In the genomic region with DNA sequence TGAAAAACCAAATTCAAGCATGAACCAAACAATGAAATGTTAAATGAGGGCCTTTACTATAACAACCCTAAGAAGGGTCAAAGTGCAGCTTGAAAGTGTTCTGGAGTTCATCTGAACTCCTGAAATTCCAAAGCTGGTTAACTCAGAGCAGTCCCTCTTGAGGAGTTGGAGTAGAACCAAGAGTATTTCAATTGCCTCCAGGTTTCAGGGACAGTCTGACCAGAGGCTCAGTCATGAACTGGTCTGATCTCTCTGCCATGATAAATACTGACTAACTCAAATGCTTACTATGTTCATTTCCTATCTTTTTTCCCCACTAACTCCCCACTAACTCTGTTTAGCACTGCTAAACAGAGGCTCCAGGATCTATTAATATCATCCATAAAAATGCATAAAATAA, we compare ENCODE assay signal across 9 cellular contexts. TPM values are rescaled to one million over a fixed set of nuclear protein-coding genes. Genes with fewer than 3 reads are reported as not detected.
DNase-seq lines count a peak whose midpoint lies in the region; ATAC-seq, FAIRE-seq and TF ChIP-seq lines count a peak whose summit lies in the region.
"Had no signal": no experiment of that assay in that cellular context is flagged by ENCODE, and none has a peak within 500 bp of the region (broad histone marks: within the 10 kb centered on the region; RNA-seq: fewer than 3 reads in every experiment).

No MANE protein-coding gene starts in this region.

- TF ChIP-seq CTCF in activated B cell treated with CpG ODN at 0.5 μM for 24 hours (IDR thresholded peaks at IDR 0.05): no peak
- no peak for TF ChIP-seq CTCF in fibroblast of villous mesenchyme (IDR thresholded peaks at IDR 0.05; ENCODE audit: insufficient read depth, low read depth, low read length)
- TF ChIP-seq CTCF in GM13977 (IDR thresholded peaks at IDR 0.05; ENCODE audit: extremely low read depth, insufficient read depth, missing control alignments): no peak

- H3K4me3 Mint-ChIP-seq in T-helper 1 cell treated with Interleukin-12 subunit alpha and Interleukin-12 subunit beta and Interleukin-4 antibody, amounts not matched to agents 30 μg/mL and 1 μg/mL, for 36 hours: peak overlapping the region; percentile 41
- peak overlapping the region; percentile 71 for H3K4me3 Mint-ChIP-seq in activated B cell treated with CpG ODN at 0.5 μM for 24 hours
- peak overlapping the region; percentile 68 to 88 for H3K4me3 Mint-ChIP-seq in stimulated activated naive CD8-positive, alpha-beta T cell treated with anti-CD3 and anti-CD28 coated beads, Interleukin-15, amount 100 ng/mL, for 72 hours

- H3K27me3 Mint-ChIP-seq in T-helper 1 cell treated with Interleukin-12 subunit alpha and Interleukin-12 subunit beta and Interleukin-4 antibody, amounts not matched to agents 30 μg/mL and 1 μg/mL, for 36 hours (ENCODE audit: low read depth): no peaks in the 10 kb centered on the region
- H3K27me3 Mint-ChIP-seq in activated B cell treated with CpG ODN at 0.5 μM for 24 hours: no peaks in the 10 kb centered on the region
- H3K27me3 Mint-ChIP-seq in stimulated activated naive CD8-positive, alpha-beta T cell treated with anti-CD3 and anti-CD28 coated beads, Interleukin-15, amount 100 ng/mL, for 72 hours: no peaks in the 10 kb centered on the region

- no peak for DNase-seq in T-helper 1 cell
- DNase-seq in activated B cell treated with CpG ODN at 0.5 μM for 24 hours: no peak
- peak; percentile 40 for DNase-seq in fibroblast of villous mesenchyme (ENCODE audit: low read depth)
- DNase-seq in stimulated activated naive CD8-positive, alpha-beta T cell treated with anti-CD3 and anti-CD28 coated beads, Interleukin-15, amount 100 ng/mL, for 72 hours: no peak
- DNase-seq in GM19239 (ENCODE audit: insufficient read length, low spot score): no peak
- DNase-seq in iPS-NIHi11 (ENCODE audit: low spot score): no peak
- no peak for DNase-seq in GM13977 (ENCODE audit: low spot score)

- POLR2A ChIA-PET in activated B cell treated with CpG ODN at 0.5 μM for 24 hours (lab: Charles Lee): interaction anchor here (0.5 to 1.5 kb wide), 7 partner anchors 19 to 67 kb away, joined by 3 to 4 read pairs (median 3); a partner anchor contains a TSS

- intact Hi-C loops in activated B cell treated with CpG ODN at 0.5 μM for 24 hours (cut with micrococcal nuclease): no loop called here

- CTCF ChIA-PET in activated B cell treated with CpG ODN at 0.5 μM for 24 hours (lab: Charles Lee): interaction anchor here (1.0 to 3.0 kb wide), 5 partner anchors 17 to 67 kb away, joined by 3 to 12 read pairs (median 3); a partner anchor contains a TSS

- in situ Hi-C loops in GM13977 (cut with MboI; ENCODE audit: low pct_unique_long_range_greater_than_20kb, low sequenced_read_pairs, unreplicated experiment): no loop called here

- ATAC-seq in activated B cell treated with CpG ODN at 0.5 μM for 24 hours (ENCODE audit: low read depth): no peak
- no peak for ATAC-seq in stimulated activated naive CD8-positive, alpha-beta T cell treated with anti-CD3 and anti-CD28 coated beads, Interleukin-15, amount 100 ng/mL, for 72 hours

- H3K27ac Mint-ChIP-seq in T-helper 1 cell treated with Interleukin-12 subunit alpha and Interleukin-12 subunit beta and Interleukin-4 antibody, amounts not matched to agents 30 μg/mL and 1 μg/mL, for 36 hours: peak overlapping the region; percentile 33
- peak overlapping the region; percentile 91 for H3K27ac Mint-ChIP-seq in activated B cell treated with CpG ODN at 0.5 μM for 24 hours
- peak overlapping the region; percentile 29 to 79 for H3K27ac Mint-ChIP-seq in stimulated activated naive CD8-positive, alpha-beta T cell treated with anti-CD3 and anti-CD28 coated beads, Interleukin-15, amount 100 ng/mL, for 72 hours

- H3K4me1 Mint-ChIP-seq in T-helper 1 cell treated with Interleukin-12 subunit alpha and Interleukin-12 subunit beta and Interleukin-4 antibody, amounts not matched to agents 30 μg/mL and 1 μg/mL, for 36 hours (ENCODE audit: low read depth): peaks cover 53% of the 10 kb centered on the region
- H3K4me1 Mint-ChIP-seq in activated B cell treated with CpG ODN at 0.5 μM for 24 hours: peaks cover 80% of the 10 kb centered on the region
- H3K4me1 Mint-ChIP-seq in stimulated activated naive CD8-positive, alpha-beta T cell treated with anti-CD3 and anti-CD28 coated beads, Interleukin-15, amount 100 ng/mL, for 72 hours: peaks cover 64% of the 10 kb centered on the region

- peaks cover 7% of the 10 kb centered on the region for H3K36me3 Mint-ChIP-seq in T-helper 1 cell treated with Interleukin-12 subunit alpha and Interleukin-12 subunit beta and Interleukin-4 antibody, amounts not matched to agents 30 μg/mL and 1 μg/mL, for 36 hours (ENCODE audit: low read depth)
- H3K36me3 Mint-ChIP-seq in activated B cell treated with CpG ODN at 0.5 μM for 24 hours (ENCODE audit: low read depth): peaks cover 28% of the 10 kb centered on the region

- peak overlapping the region; percentile 28 for H3K4me3 ChIP-seq in fibroblast of villous mesenchyme (ENCODE audit: low read depth, low read length)

- FAIRE-seq in GM19239 (lab: Jason Lieb, UNC): no peak
- FAIRE-seq: A204.1 had no signal

- no peaks in the 10 kb centered on the region for H3K9me3 Mint-ChIP-seq in T-helper 1 cell treated with Interleukin-12 subunit alpha and Interleukin-12 subunit beta and Interleukin-4 antibody, amounts not matched to agents 30 μg/mL and 1 μg/mL, for 36 hours
- no peaks in the 10 kb centered on the region for H3K9me3 Mint-ChIP-seq in activated B cell treated with CpG ODN at 0.5 μM for 24 hours
- no peaks in the 10 kb centered on the region for H3K9me3 Mint-ChIP-seq in stimulated activated naive CD8-positive, alpha-beta T cell treated with anti-CD3 and anti-CD28 coated beads, Interleukin-15, amount 100 ng/mL, for 72 hours

RNA-seq across cellular contexts. Expression of a gene that starts 2.7 kb away (rescaled TPM):
- total RNA-seq in activated B cell treated with CpG ODN at 0.5 μM for 24 hours (148 and 158 TPM in 2 replicates), fibroblast of villous mesenchyme (135 and 209 TPM in 2 replicates)

RNA-seq across cellular contexts. Expression of a gene that starts 59.9 kb away (rescaled TPM):
- total RNA-seq in activated B cell treated with CpG ODN at 0.5 μM for 24 hours (36.6 and 43.2 TPM in 2 replicates), fibroblast of villous mesenchyme (27.2 and 29.6 TPM in 2 replicates)

Comparison
In these comparisons a context has a peak if more than half of its experiments do, and no peak if none do; other contexts are left out.
1. H3K27ac Mint-ChIP-seq: peak in every context shown above with its lines; median percentile 91 in activated B cell treated with CpG ODN at 0.5 μM for 24 hours; 54 in stimulated activated naive CD8-positive, alpha-beta T cell treated with anti-CD3 and anti-CD28 coated beads, Interleukin-15, amount 100 ng/mL, for 72 hours; 33 in T-helper 1 cell treated with Interleukin-12 subunit alpha and Interleukin-12 subunit beta and Interleukin-4 antibody, amounts not matched to agents 30 μg/mL and 1 μg/mL, for 36 hours.